Comparison of ENCODE assay signal across 17 cellular contexts in the genomic region with DNA sequence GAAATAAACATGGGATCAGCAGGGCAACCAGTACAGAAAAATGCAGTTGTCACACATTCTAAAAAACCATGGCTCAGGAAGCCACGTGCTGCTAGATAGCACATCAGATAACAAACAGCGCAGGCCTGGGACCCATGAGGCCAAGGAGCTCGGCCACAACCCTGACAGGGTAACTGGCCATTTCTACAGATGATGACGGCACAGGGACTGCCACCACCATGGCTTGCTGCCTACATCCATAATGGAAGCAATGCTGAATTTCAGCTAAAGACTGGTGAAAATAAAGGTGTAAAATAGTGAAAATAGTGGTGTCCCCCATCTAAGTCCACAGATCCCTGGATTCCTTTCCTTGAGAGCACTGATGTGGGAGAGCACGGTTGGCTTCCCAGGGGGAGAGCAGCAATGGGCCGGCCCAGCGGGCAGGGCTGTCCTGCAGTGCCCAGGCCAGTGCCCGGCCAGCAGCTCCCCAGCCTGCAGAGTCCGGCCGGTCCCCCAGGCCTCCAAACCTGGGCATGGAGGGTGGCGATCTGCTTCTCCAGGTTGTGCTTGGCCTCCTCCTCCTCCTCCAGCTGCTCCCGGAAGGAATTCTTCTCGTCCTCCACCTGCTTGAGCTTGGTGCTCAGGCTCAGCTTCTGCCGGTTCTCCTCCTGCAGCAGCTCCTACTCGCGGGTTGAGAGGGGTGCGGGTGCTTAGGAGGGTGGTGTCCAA. TPM values are rescaled to one million over a fixed set of nuclear protein-coding genes. Genes with fewer than 3 reads are reported as not detected.
DNase-seq lines count a peak whose midpoint lies in the region; ATAC-seq lines count a peak whose summit lies in the region.
"Had no signal": no experiment of that assay in that cellular context is flagged by ENCODE, and none has a peak within 500 bp of the region (broad histone marks: within the 10 kb centered on the region; RNA-seq: fewer than 3 reads in every experiment).

No MANE protein-coding gene starts in this region.

- no peaks in the 10 kb centered on the region for H3K27me3 ChIP-seq in aorta (ENCODE audit: control insufficient read depth in 1 of 2, insufficient read depth in 2 of 2, low read length in 1 of 2)
- H3K27me3 ChIP-seq: ascending aorta, colonic mucosa had no signal

- no peaks in the 10 kb centered on the region for H3K27me3 Mint-ChIP-seq in T-helper 17 cell

- WGBS in aorta, 2 donors = 82 to 85% methylated on average over 17 of the region's 17 CpGs

- peaks cover 47% of the 10 kb centered on the region for H3K4me1 Mint-ChIP-seq in T-helper 17 cell

- no peak overlapping the region for H3K4me3 ChIP-seq in aorta (ENCODE audit: low read length in 2 of 2)
- H3K4me3 ChIP-seq: ascending aorta, colonic mucosa had no signal

- intact Hi-C loops in Right ventricle myocardium superior (cut with DNase I) = no loop called here
- intact Hi-C loops in cardiac septum (cut with DNase I) = no loop called here
- intact Hi-C loops in aorta (cut with DNase I) = no loop called here

- H3K27ac ChIP-seq in aorta (ENCODE audit: low read depth in 1 of 2, low read length in 2 of 2) = no peak overlapping the region
- H3K27ac ChIP-seq: colonic mucosa had no signal

- no peak for ATAC-seq in Right ventricle myocardium superior (ENCODE audit: poor library complexity)
- no peak for ATAC-seq in T-helper 17 cell
- ATAC-seq in left lobe of liver = peak; percentile 9
- peak; percentile 22 for ATAC-seq in aorta (ENCODE audit: low FRiP score)

- H3K27ac Mint-ChIP-seq in T-helper 17 cell = peak overlapping the region; percentile 87

- H3K4me3 Mint-ChIP-seq in T-helper 17 cell = no peak overlapping the region

- peaks cover 9% of the 10 kb centered on the region for H3K36me3 Mint-ChIP-seq in T-helper 17 cell (ENCODE audit: low read depth)

- H3K36me3 ChIP-seq in aorta (ENCODE audit: control insufficient read depth in 1 of 2, insufficient read depth in 2 of 2, low read length in 1 of 2) = peaks cover 3 to 45% of the 10 kb centered on the region in 2 donors

- no peaks in the 10 kb centered on the region for H3K4me1 ChIP-seq in aorta (ENCODE audit: control insufficient read depth in 1 of 2, insufficient read depth in 2 of 2, low read length in 2 of 2)
- H3K4me1 ChIP-seq: ascending aorta, Caco-2, colonic mucosa had no signal

- DNase-seq in Right ventricle myocardium superior (peak; percentile 27), cardiac septum (ENCODE audit: low spot score) (no peak), T-helper 17 cell (no peak), left lobe of liver (ENCODE audit: low spot score) (no peak), aorta (peak; percentile 35 to 71), DMS114 treated with DMSO at 0.1 percent for 48 hours (lab: John Stamatoyannopoulos, UW; ENCODE audit: unreplicated experiment) (no peak), islet precursor cell (no peak)
- DNase-seq: activated CD4-positive, alpha-beta T cell treated with anti-CD3 and anti-CD28 coated beads, Interleukin-2, amount 50 U/mL, for 4 hours; Caco-2; colonic mucosa; foreskin fibroblast; KBM-7; NCI-H2029; NCI-H446; nucleus accumbens; RPMI8226 had no signal

- H3K9me3 ChIP-seq in T-helper 17 cell (ENCODE audit: control insufficient read depth, low read length, poor library complexity, severe bottlenecking) (no peaks in the 10 kb centered on the region), aorta (ENCODE audit: control insufficient read depth, low read length) (no peaks in the 10 kb centered on the region)
- H3K9me3 ChIP-seq: ascending aorta, Caco-2, colonic mucosa had no signal

RNA-seq across cellular contexts. Expression of a gene that starts 40.0 kb away (rescaled TPM):
- total RNA-seq in Right ventricle myocardium superior (16.8 TPM), cardiac septum (25.6 TPM), T-helper 17 cell (10 to 100 TPM; 12.5 to 15.0 TPM), left lobe of liver (99.8 TPM), aorta (10 to 100 TPM; 50.0 to 74.0 TPM)
- polyA plus RNA-seq in aorta = 10 to 100 TPM; 14.1 to 36.5 TPM

RNA-seq across cellular contexts. Expression of a gene that starts 53.6 kb away (rescaled TPM):
- total RNA-seq in Right ventricle myocardium superior (58.6 TPM), cardiac septum (47.9 TPM), T-helper 17 cell (10 to 100 TPM; 36.9 to 42.9 TPM), left lobe of liver (44.4 TPM), aorta (10 to 100 TPM; 42.0 to 62.8 TPM)
- 10 to 100 TPM; 26.4 to 30.6 TPM for polyA plus RNA-seq in aorta

Comparison
In these comparisons a context has a peak if more than half of its experiments do, and no peak if none do; other contexts are left out.
1. DNase-seq: peak in Right ventricle myocardium superior (single experiment) and aorta (2 of 2); none in cardiac septum (single experiment), T-helper 17 cell (0 of 3), left lobe of liver (single experiment), DMS114 treated with DMSO at 0.1 percent for 48 hours (single experiment) and islet precursor cell (single experiment).
2. ATAC-seq: peak in left lobe of liver (single experiment) and aorta (single experiment); none in Right ventricle myocardium superior (single experiment) and T-helper 17 cell (single experiment).